In genomic region chr6:41966961-41967311, GRCh38 we compare ENCODE assay signal across 12 cellular contexts. TPM values are rescaled to one million over a fixed set of nuclear protein-coding genes. Genes with fewer than 3 reads are reported as not detected.
DNase-seq lines count a peak whose midpoint lies in the region; ATAC-seq, FAIRE-seq and TF ChIP-seq lines count a peak whose summit lies in the region.
"Had no signal": no experiment of that assay in that cellular context is flagged by ENCODE, and none has a peak within 500 bp of the region (broad histone marks: within the 10 kb centered on the region; RNA-seq: fewer than 3 reads in every experiment).

No MANE protein-coding gene starts in this region.

- no peak for DNase-seq in CD4-positive, alpha-beta T cell
- DNase-seq in HT1080 (ENCODE audit: low read depth): peak; percentile 91
- DNase-seq in K562 (ENCODE audit: extremely low read depth in 1 of 4, low spot score in 3 of 4): peak; percentile 81 to 86 (median 83)
- DNase-seq in mesenchymal stem cell: peak; percentile 55
- DNase-seq in Right ventricle myocardium superior: no peak
- no peak for DNase-seq in uterus
- no peak for DNase-seq in activated CD4-positive, alpha-beta T cell treated with anti-CD3 and anti-CD28 coated beads, Interleukin-2, amount 50 U/mL, for 1 hour
- DNase-seq: Karpas-422 had no signal

- intact Hi-C loops in CD4-positive, alpha-beta T cell (cut with DNase I, micrococcal nuclease): no loop called here
- intact Hi-C loops in K562 (cut with micrococcal nuclease): loop anchor here (1.0 kb wide), 1 partner anchor 28 kb away; no protein-coding TSS in a partner anchor
- intact Hi-C loops in Right ventricle myocardium superior (cut with DNase I): no loop called here
- intact Hi-C loops in uterus (cut with DNase I; ENCODE audit: low total_unique reads): no loop called here

- no peak for TF ChIP-seq RAD21 in K562 (CRISPR knock-in tag; conservative IDR thresholded peaks at IDR 0.05 in 1 of 2, IDR thresholded peaks at IDR 0.05 in 1 of 2)

- H3K18ac ChIP-seq in mesenchymal stem cell (ENCODE audit: low read depth in 1 of 2, low read length in 2 of 2): no peak overlapping the region

- H4K91ac ChIP-seq in mesenchymal stem cell (ENCODE audit: low read length): no peak overlapping the region

- no peaks in the 10 kb centered on the region for H3K27me3 Mint-ChIP-seq in CD4-positive, alpha-beta T cell
- H3K27me3 Mint-ChIP-seq: memory B cell had no signal

- POLR2A ChIA-PET in CD4-positive, alpha-beta T cell (lab: Charles Lee): interaction anchor here (1.3 kb wide), 1 partner anchor 80 kb away, joined by 4 read pairs; no protein-coding TSS in a partner anchor
- POLR2A ChIA-PET in K562 (lab: Yijun Ruan, JAX): interaction anchor here (0.6 to 2.3 kb wide), 10 partner anchors 10 to 1858 kb away, joined by 3 to 6 read pairs (median 4); partner anchors contain the start of genes BYSL and MED20

- H3K4me3 ChIP-seq in K562: no peak overlapping the region
- H3K4me3 ChIP-seq in mesenchymal stem cell (ENCODE audit: insufficient read depth in 1 of 2, low read depth in 1 of 2, low read length in 2 of 2): no peak overlapping the region
- H3K4me3 ChIP-seq in uterus: no peak overlapping the region
- H3K4me3 ChIP-seq: SK-N-MC had no signal

- no peak overlapping the region for H2AK5ac ChIP-seq in mesenchymal stem cell (ENCODE audit: low read length, severe bottlenecking)

- no peaks in the 10 kb centered on the region for H4K20me1 ChIP-seq in K562 (replicated peaks; ENCODE audit: control insufficient read depth, insufficient read depth, low read length)

- FAIRE-seq in K562 (lab: Jason Lieb, UNC): peak; percentile 87

- no peaks in the 10 kb centered on the region for H3K9me3 ChIP-seq in CD4-positive, alpha-beta T cell (ENCODE audit: control insufficient read depth, low read length)
- H3K9me3 ChIP-seq in K562 (replicated peaks; ENCODE audit: control insufficient read depth, insufficient read depth, low read depth, low read length): no peaks in the 10 kb centered on the region
- no peaks in the 10 kb centered on the region for H3K9me3 ChIP-seq in mesenchymal stem cell (ENCODE audit: control insufficient read depth, low read length)
- no peaks in the 10 kb centered on the region for H3K9me3 ChIP-seq in uterus

- no peak overlapping the region for H3K27ac ChIP-seq in CD4-positive, alpha-beta T cell (ENCODE audit: low read depth, low read length)
- peak overlapping the region; percentile 81 for H3K27ac ChIP-seq in K562 (ENCODE audit: extremely low read depth, low read depth, low read length)
- peak overlapping the region; percentile 98 for H3K27ac ChIP-seq in mesenchymal stem cell (ENCODE audit: low read length, poor library complexity, severe bottlenecking)
- no peak overlapping the region for H3K27ac ChIP-seq in uterus
- H3K27ac ChIP-seq: SK-N-MC had no signal

- H3K4ac ChIP-seq in mesenchymal stem cell (ENCODE audit: low read depth in 1 of 2, low read length in 2 of 2): no peak overlapping the region

- no peak overlapping the region for H2BK120ac ChIP-seq in mesenchymal stem cell (ENCODE audit: low read depth, low read length)

- H3K27ac Mint-ChIP-seq in CD4-positive, alpha-beta T cell: peak overlapping the region; percentile 68
- H3K27ac Mint-ChIP-seq: brain, memory B cell had no signal

- no peak overlapping the region for H2BK15ac ChIP-seq in mesenchymal stem cell (ENCODE audit: low read depth, poor library complexity, severe bottlenecking)

- H3K14ac ChIP-seq in mesenchymal stem cell (ENCODE audit: low read length in 2 of 2): no peak overlapping the region

- H3K36me3 ChIP-seq in K562 (ENCODE audit: control insufficient read depth, insufficient read depth, low read length): no peaks in the 10 kb centered on the region
- H3K36me3 ChIP-seq in mesenchymal stem cell (ENCODE audit: control insufficient read depth in 1 of 2, insufficient read depth in 2 of 2, low read depth in 1 of 2, low read length in 2 of 2): no peaks in the 10 kb centered on the region
- H3K36me3 ChIP-seq in uterus: no peaks in the 10 kb centered on the region

- H3K4me1 ChIP-seq in K562 (replicated peaks in 1 of 2; ENCODE audit: control insufficient read depth in 2 of 2, insufficient read depth in 2 of 2, low read length in 2 of 2) (peaks cover 19 to 37% of the 10 kb centered on the region in 2 experiments), mesenchymal stem cell (ENCODE audit: control insufficient read depth, insufficient read depth, low read depth, low read length) (peaks cover 16% of the 10 kb centered on the region), uterus (no peaks in the 10 kb centered on the region)

- BruUV-seq in K562 (replicated peaks; lab: Mats Ljungman, UMichigan): TSS peak; percentile 72

- H3K9me1 ChIP-seq in K562 (ENCODE audit: control insufficient read depth, insufficient read depth, low read length): no peaks in the 10 kb centered on the region

- H4K8ac ChIP-seq in mesenchymal stem cell (ENCODE audit: low read length): no peak overlapping the region

- H3K9me3 Mint-ChIP-seq in CD4-positive, alpha-beta T cell: no peaks in the 10 kb centered on the region
- H3K9me3 Mint-ChIP-seq: brain, memory B cell had no signal

- TF ChIP-seq POLR2A in K562 (conservative IDR thresholded peaks at IDR 0.05): 0 out of 2 replicates have a peak, but pooled peaks have one; percentile 15
- no peak for TF ChIP-seq POLR2A in uterus (IDR thresholded peaks at IDR 0.05)

- no peaks in the 10 kb centered on the region for H3K27me3 ChIP-seq in CD4-positive, alpha-beta T cell (ENCODE audit: control insufficient read depth, insufficient read depth, low read length)
- H3K27me3 ChIP-seq in K562 (ENCODE audit: control insufficient read depth in 2 of 2, insufficient read depth in 2 of 2, low read length in 2 of 2) (no peaks in the 10 kb centered on the region), mesenchymal stem cell (ENCODE audit: control insufficient read depth in 1 of 2, insufficient read depth in 1 of 2, low read length in 2 of 2) (no peaks in the 10 kb centered on the region), uterus (no peaks in the 10 kb centered on the region)

- 6% methylated on average over 4 of the region's 4 CpGs for WGBS in K562 (ENCODE audit: insufficient coverage, low coverage, missing lambda C conversion rate)
- no CpG with 5 or more reads among the region's 4 CpGs for WGBS in mesenchymal stem cell

- no peak for ATAC-seq in CD4-positive, alpha-beta T cell (ENCODE audit: poor library complexity)
- ATAC-seq in K562 (peak; percentile 86), GM18858 (IDR thresholded peaks at IDR 0.05; ENCODE audit: unreplicated experiment) (no peak), Right ventricle myocardium superior (ENCODE audit: poor library complexity) (no peak)

- H3K36me3 Mint-ChIP-seq in CD4-positive, alpha-beta T cell (ENCODE audit: low read depth): peaks cover 70% of the 10 kb centered on the region
- H3K36me3 Mint-ChIP-seq: brain had no signal

- no peak overlapping the region for H3K23ac ChIP-seq in mesenchymal stem cell (ENCODE audit: low read length in 2 of 2)

- no peak overlapping the region for H3K4me3 Mint-ChIP-seq in CD4-positive, alpha-beta T cell
- H3K4me3 Mint-ChIP-seq: brain, memory B cell had no signal

- no peaks in the 10 kb centered on the region for H3K79me2 ChIP-seq in K562 (ENCODE audit: control insufficient read depth, insufficient read depth, low read length)

- CTCF ChIA-PET in CD4-positive, alpha-beta T cell (lab: Charles Lee): interaction anchor here (0.9 to 1.7 kb wide), 3 partner anchors 10 to 46 kb away, joined by 3 to 6 read pairs (median 3); partner anchors contain the start of genes BYSL and MED20
- CTCF ChIA-PET in K562 (lab: Yijun Ruan, JAX; ENCODE audit: low intra/inter-chr PET ratio): interaction anchor here (0.6 kb wide), 1 partner anchor 16 kb away, joined by 4 read pairs; no protein-coding TSS in a partner anchor

- H2BK12ac ChIP-seq in mesenchymal stem cell (ENCODE audit: low read length in 2 of 2): no peak overlapping the region

- TF ChIP-seq EP300 in K562 (IDR thresholded peaks at IDR 0.05; ENCODE audit: low read length): peak; percentile 45; the same call in 1 of the 2 replicates

- TF ChIP-seq CTCF in CD4-positive, alpha-beta T cell (IDR thresholded peaks at IDR 0.05): no peak
- TF ChIP-seq CTCF in K562 (IDR thresholded peaks at IDR 0.05 in 2 of 3, conservative IDR thresholded peaks at IDR 0.05 in 1 of 3; ENCODE audit: insufficient read depth in 2 of 3, low read depth in 1 of 3, low read length in 3 of 3) (no peak), uterus (IDR thresholded peaks at IDR 0.05) (no peak)

- H2BK5ac ChIP-seq in mesenchymal stem cell (ENCODE audit: low read depth, low read length, poor library complexity, severe bottlenecking): no peak overlapping the region

- H3K4me1 Mint-ChIP-seq in CD4-positive, alpha-beta T cell (ENCODE audit: low read depth): peaks cover 75% of the 10 kb centered on the region

- in situ Hi-C loops in K562 (cut with MboI): no loop called here

- peak overlapping the region; percentile 71 for H3K4me2 ChIP-seq in K562 (ENCODE audit: insufficient read depth, low read length)
- no peak overlapping the region for H3K4me2 ChIP-seq in mesenchymal stem cell (ENCODE audit: low read length, poor library complexity, severe bottlenecking)

- peak overlapping the region in 1 of 2 experiments; percentile 58; a peak in 3 of 4 replicates for H3K9ac ChIP-seq in K562 (ENCODE audit: insufficient read depth in 1 of 2, low read depth in 2 of 2, low read length in 2 of 2)
- H3K9ac ChIP-seq in mesenchymal stem cell (ENCODE audit: low read length): no peak overlapping the region

- H3K79me1 ChIP-seq in mesenchymal stem cell (replicated peaks; ENCODE audit: low read length, poor library complexity, severe bottlenecking): no peaks in the 10 kb centered on the region

- H2AFZ ChIP-seq in K562 (ENCODE audit: low read depth, low read length) (peak overlapping the region; percentile 82), mesenchymal stem cell (ENCODE audit: low read depth, low read length) (no peak overlapping the region)

RNA-seq across cellular contexts. Expression of gene CCND3, which starts 25.3 kb away (rescaled TPM):
- 100 to 1,000 TPM; 247 to 248 TPM for total RNA-seq in CD4-positive, alpha-beta T cell
- 44.5 and 53.6 TPM in 2 replicates for total RNA-seq in HT1080 (2014; rRNA removed; shearing (Covaris generic))
- polyA plus RNA-seq in HT1080 (2015; cell fraction: cytosol; rRNA removed): 33.2 and 36.7 TPM in 2 replicates
- polyA plus RNA-seq in HT1080 (2015; cell fraction: nucleus; rRNA removed): 18.3 and 21.7 TPM in 2 replicates
- 88.0 and 191 TPM in 2 replicates for total RNA-seq in K562 (2011; cell fraction: chromatin; rRNA removed; ENCODE audit: low replicate concordance)
- total RNA-seq in K562 (2011; cell fraction: nucleolus; rRNA removed): 181 and 188 TPM in 2 replicates
- 138 and 178 TPM in 2 replicates for total RNA-seq in K562 (2011; cell fraction: nucleoplasm; rRNA removed)
- 112 and 148 TPM in 2 replicates for total RNA-seq in K562 (2014; rRNA removed)
- total RNA-seq in K562 (2014; rRNA removed; fragmentation: Illumina TruSeq; extraction: Trizol): 57.5 and 65.7 TPM in 2 replicates
- total RNA-seq in K562 (2015; rRNA removed; fragmentation: Illumina TruSeq; extraction: Trizol): 75.3 and 75.4 TPM in 2 replicates
- 196 and 204 TPM in 2 replicates for total RNA-seq in K562 (2021)
- 97.4 and 119 TPM in 2 replicates for polyA plus RNA-seq in K562 (2011; rRNA removed)
- 157 and 318 TPM in 2 replicates for polyA plus RNA-seq in K562 (2011; cell fraction: cytosol; rRNA removed)
- polyA plus RNA-seq in K562 (2011; cell fraction: nucleus; rRNA removed): 168 and 256 TPM in 2 replicates
- polyA plus RNA-seq in K562 (2012): 157 and 244 TPM in 2 replicates
- 111 and 139 TPM in 2 replicates for polyA plus RNA-seq in K562 (2014; fragmentation: Illumina TruSeq; extraction: Trizol)
- polyA plus RNA-seq in K562 (2014; fragmentation: Nextera tagmentation; extraction: Ambion mirVana): 10 to 100 TPM; 21.5 to 24.7 TPM
- polyA plus RNA-seq in K562 (2014; rRNA removed): 124 and 127 TPM in 2 replicates
- 47.7 and 77.9 TPM in 2 replicates for polyA minus RNA-seq in K562 (2011; rRNA and poly(A)+ RNA removed)
- polyA minus RNA-seq in K562 (2011; cell fraction: cytosol; rRNA and poly(A)+ RNA removed): 109 and 120 TPM in 2 replicates
- 103 and 115 TPM in 2 replicates for polyA minus RNA-seq in K562 (2011; cell fraction: nucleus; rRNA and poly(A)+ RNA removed)
- 84.5 TPM for polyA plus RNA-seq in mesenchymal stem cell (2013, experiment 1 of 2)
- polyA plus RNA-seq in mesenchymal stem cell (2013, experiment 2 of 2): 80.3 TPM
- 42.3 TPM for total RNA-seq in Right ventricle myocardium superior
- 100 to 1,000 TPM in 1 of 4 donors, 10 to 100 TPM in 3; 28.8 to 101 (median 74.3) TPM for total RNA-seq in uterus

RNA-seq across cellular contexts. Expression of gene BYSL, which starts 45.6 kb away (rescaled TPM):
- total RNA-seq in CD4-positive, alpha-beta T cell: 1 to 10 TPM; 1.2 to 1.6 TPM
- total RNA-seq in HT1080 (2014; rRNA removed; shearing (Covaris generic)): 38.4 and 60.0 TPM in 2 replicates
- 29.8 and 30.1 TPM in 2 replicates for polyA plus RNA-seq in HT1080 (2015; cell fraction: cytosol; rRNA removed)
- polyA plus RNA-seq in HT1080 (2015; cell fraction: nucleus; rRNA removed): 32.1 and 41.2 TPM in 2 replicates
- total RNA-seq in K562 (2011; cell fraction: chromatin; rRNA removed; ENCODE audit: low replicate concordance): 24.3 and 66.7 TPM in 2 replicates
- 56.6 and 60.5 TPM in 2 replicates for total RNA-seq in K562 (2011; cell fraction: nucleolus; rRNA removed)
- 38.7 and 41.2 TPM in 2 replicates for total RNA-seq in K562 (2011; cell fraction: nucleoplasm; rRNA removed)
- total RNA-seq in K562 (2014; rRNA removed) (53.4 and 65.4 TPM in 2 replicates), K562 (2014; rRNA removed; fragmentation: Illumina TruSeq; extraction: Trizol) (28.9 and 36.2 TPM in 2 replicates), K562 (2015; rRNA removed; fragmentation: Illumina TruSeq; extraction: Trizol) (49.1 and 52.1 TPM in 2 replicates), K562 (2021) (90.6 and 92.3 TPM in 2 replicates), Right ventricle myocardium superior (9.0 TPM), uterus (10 to 100 TPM in 3 of 4 donors, under 1 TPM in 1; 0.51 to 20.5 (median 18.0) TPM)
- polyA plus RNA-seq in K562 (2011; rRNA removed) (70.0 and 70.2 TPM in 2 replicates), K562 (2014; fragmentation: Illumina TruSeq; extraction: Trizol) (67.7 and 73.2 TPM in 2 replicates), K562 (2014; fragmentation: Nextera tagmentation; extraction: Ambion mirVana) (10 to 100 TPM; 22.2 to 25.8 TPM), K562 (2014; rRNA removed) (68.2 and 90.7 TPM in 2 replicates)
- 57.8 and 85.0 TPM in 2 replicates for polyA plus RNA-seq in K562 (2011; cell fraction: cytosol; rRNA removed)
- 67.9 and 100 TPM in 2 replicates for polyA plus RNA-seq in K562 (2011; cell fraction: nucleus; rRNA removed)
- 45.5 and 56.6 TPM in 2 replicates for polyA plus RNA-seq in K562 (2012)
- polyA minus RNA-seq in K562 (2011; rRNA and poly(A)+ RNA removed): 38.0 and 44.7 TPM in 2 replicates
- 42.5 and 53.4 TPM in 2 replicates for polyA minus RNA-seq in K562 (2011; cell fraction: cytosol; rRNA and poly(A)+ RNA removed)
- polyA minus RNA-seq in K562 (2011; cell fraction: nucleus; rRNA and poly(A)+ RNA removed): 30.7 and 40.4 TPM in 2 replicates
- polyA plus RNA-seq in mesenchymal stem cell (2013, experiment 1 of 2): 11.3 TPM
- 11.6 TPM for polyA plus RNA-seq in mesenchymal stem cell (2013, experiment 2 of 2)

RNA-seq across cellular contexts. Expression of gene MED20, which starts 46.0 kb away (rescaled TPM):
- 1 to 10 TPM; 1.3 to 1.6 TPM for total RNA-seq in CD4-positive, alpha-beta T cell
- 23.7 and 24.2 TPM in 2 replicates for total RNA-seq in HT1080 (2014; rRNA removed; shearing (Covaris generic))
- polyA plus RNA-seq in HT1080 (2015; cell fraction: cytosol; rRNA removed): 27.8 and 29.9 TPM in 2 replicates
- polyA plus RNA-seq in HT1080 (2015; cell fraction: nucleus; rRNA removed): 38.5 and 39.8 TPM in 2 replicates
- 55.3 and 68.5 TPM in 2 replicates for total RNA-seq in K562 (2011; cell fraction: chromatin; rRNA removed; ENCODE audit: low replicate concordance)
- total RNA-seq in K562 (2011; cell fraction: nucleolus; rRNA removed): 42.0 and 46.7 TPM in 2 replicates
- 54.3 and 70.6 TPM in 2 replicates for total RNA-seq in K562 (2011; cell fraction: nucleoplasm; rRNA removed)
- total RNA-seq in K562 (2014; rRNA removed): 27.3 and 33.6 TPM in 2 replicates
- 44.6 and 45.7 TPM in 2 replicates for total RNA-seq in K562 (2014; rRNA removed; fragmentation: Illumina TruSeq; extraction: Trizol)
- total RNA-seq in K562 (2015; rRNA removed; fragmentation: Illumina TruSeq; extraction: Trizol): 36.7 and 38.1 TPM in 2 replicates
- total RNA-seq in K562 (2021): 46.0 and 46.5 TPM in 2 replicates
- 57.6 and 60.0 TPM in 2 replicates for polyA plus RNA-seq in K562 (2011; rRNA removed)
- polyA plus RNA-seq in K562 (2011; cell fraction: cytosol; rRNA removed): 61.5 and 69.9 TPM in 2 replicates
- polyA plus RNA-seq in K562 (2011; cell fraction: nucleus; rRNA removed): 37.6 and 39.3 TPM in 2 replicates
- 30.2 and 30.4 TPM in 2 replicates for polyA plus RNA-seq in K562 (2012)
- polyA plus RNA-seq in K562 (2014; fragmentation: Illumina TruSeq; extraction: Trizol): 48.8 and 58.2 TPM in 2 replicates
- 10 to 100 TPM; 63.8 to 80.9 TPM for polyA plus RNA-seq in K562 (2014; fragmentation: Nextera tagmentation; extraction: Ambion mirVana)
- polyA plus RNA-seq in K562 (2014; rRNA removed): 30.4 and 32.1 TPM in 2 replicates
- polyA minus RNA-seq in K562 (2011; rRNA and poly(A)+ RNA removed): 55.4 and 62.0 TPM in 2 replicates
- 21.7 and 24.6 TPM in 2 replicates for polyA minus RNA-seq in K562 (2011; cell fraction: cytosol; rRNA and poly(A)+ RNA removed)
- polyA minus RNA-seq in K562 (2011; cell fraction: nucleus; rRNA and poly(A)+ RNA removed): 16.6 and 27.3 TPM in 2 replicates
- polyA plus RNA-seq in mesenchymal stem cell (2013, experiment 1 of 2): 13.5 TPM
- 13.6 TPM for polyA plus RNA-seq in mesenchymal stem cell (2013, experiment 2 of 2)
- 19.8 TPM for total RNA-seq in Right ventricle myocardium superior
- total RNA-seq in uterus: 10 to 100 TPM in 3 of 4 donors, 1 to 10 TPM in 1; 1.0 to 36.8 (median 17.3) TPM

Comparison
In these comparisons a context has a peak if more than half of its experiments do, and no peak if none do; other contexts are left out.
1. DNase-seq: peak in HT1080 (single experiment), K562 (4 of 4) and mesenchymal stem cell (single experiment); none in CD4-positive, alpha-beta T cell (0 of 10), Right ventricle myocardium superior (single experiment), uterus (0 of 2) and activated CD4-positive, alpha-beta T cell treated with anti-CD3 and anti-CD28 coated beads, Interleukin-2, amount 50 U/mL, for 1 hour (single experiment).
2. H3K27ac ChIP-seq: peak in K562 (single experiment) and mesenchymal stem cell (single experiment); none in CD4-positive, alpha-beta T cell (single experiment) and uterus (0 of 2).